ENCODE assay signal across 8 cellular contexts in the genomic region with DNA sequence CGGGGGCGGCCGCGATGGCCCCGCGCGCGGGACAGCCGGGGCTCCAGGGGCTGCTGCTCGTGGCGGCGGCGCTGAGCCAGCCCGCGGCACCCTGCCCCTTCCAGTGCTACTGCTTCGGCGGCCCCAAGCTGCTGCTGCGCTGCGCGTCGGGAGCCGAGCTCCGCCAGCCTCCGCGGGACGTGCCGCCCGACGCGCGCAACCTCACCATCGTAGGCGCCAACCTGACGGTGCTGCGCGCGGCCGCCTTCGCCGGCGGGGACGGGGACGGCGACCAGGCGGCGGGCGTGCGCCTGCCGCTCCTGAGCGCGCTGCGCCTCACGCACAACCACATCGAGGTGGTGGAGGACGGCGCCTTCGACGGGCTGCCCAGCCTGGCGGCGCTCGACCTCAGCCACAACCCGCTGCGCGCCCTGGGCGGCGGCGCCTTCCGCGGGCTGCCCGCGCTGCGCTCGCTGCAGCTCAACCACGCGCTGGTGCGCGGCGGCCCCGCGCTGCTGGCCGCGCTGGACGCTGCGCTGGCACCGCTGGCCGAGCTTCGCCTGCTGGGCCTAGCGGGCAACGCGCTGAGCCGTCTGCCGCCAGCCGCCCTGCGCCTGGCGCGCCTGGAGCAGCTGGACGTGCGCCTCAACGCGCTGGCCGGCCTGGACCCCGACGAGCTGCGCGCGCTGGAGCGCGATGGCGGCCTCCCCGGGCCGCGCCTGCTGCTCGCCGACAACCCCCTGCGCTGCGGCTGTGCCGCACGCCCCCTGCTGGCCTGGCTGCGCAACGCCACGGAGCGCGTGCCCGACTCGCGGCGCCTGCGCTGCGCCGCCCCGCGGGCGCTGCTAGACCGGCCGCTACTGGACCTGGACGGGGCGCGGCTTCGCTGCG. TPM values are rescaled to one million over a fixed set of nuclear protein-coding genes. Genes with fewer than 3 reads are reported as not detected.
DNase-seq lines count a peak whose midpoint lies in the region; ATAC-seq, FAIRE-seq and TF ChIP-seq lines count a peak whose summit lies in the region.

No MANE protein-coding gene starts in this region.

- H3K4me1 ChIP-seq in CD8-positive, alpha-beta memory T cell (ENCODE audit: insufficient read depth, low read length): peaks cover 8% of the 10 kb centered on the region
- H3K4me1 ChIP-seq in PC-3 (ENCODE audit: insufficient read depth, low read length) (peaks cover 4% of the 10 kb centered on the region; the same call in 1 of the 2 replicates), neural progenitor cell (peaks cover 17% of the 10 kb centered on the region)

- H3F3A ChIP-seq in PC-3 (ENCODE audit: low read length, unreplicated experiment) (no peaks in the 10 kb centered on the region), neural progenitor cell (ENCODE audit: low read depth) (no peaks in the 10 kb centered on the region)

- peaks cover 0 to 23% (median 5%) of the 10 kb centered on the region in 3 donors for H3K4me1 Mint-ChIP-seq in CD8-positive, alpha-beta memory T cell
- H3K4me1 Mint-ChIP-seq in activated T-helper 2 cell treated with anti-CD3 and anti-CD28 coated beads, Interferon-gamma antibody, Interleukin-2, Interleukin-4, amounts not matched to agents 10 μg/mL and 5 μg/mL and 100 μg/mL, durations not matched to agents 14 hours and 24 hours and 36 hours (ENCODE audit: low read depth): peaks cover 4% of the 10 kb centered on the region
- H3K4me1 Mint-ChIP-seq in neural progenitor cell: peaks cover 7% of the 10 kb centered on the region

- no TSS peak for BruUV-seq in PC-3 (replicated peaks; lab: Mats Ljungman, UMichigan)

- peak; percentile 70 for ATAC-seq in GM21360 (IDR thresholded peaks at IDR 0.05; ENCODE audit: unreplicated experiment)
- ATAC-seq in PC-3: peak; percentile 95
- peak; percentile 89 for ATAC-seq in stimulated activated naive CD8-positive, alpha-beta T cell treated with anti-CD3 and anti-CD28 coated beads, Interleukin-15, Interleukin-2, amounts not matched to agents 100 U/mL and 50 U/mL, for 24 hours

- FAIRE-seq in HTR-8/SVneo (lab: Jason Lieb, UNC): peak; percentile 100

- peaks cover 0 to 2% (median 0%) of the 10 kb centered on the region in 5 donors for H3K9me3 Mint-ChIP-seq in CD8-positive, alpha-beta memory T cell
- H3K9me3 Mint-ChIP-seq in activated T-helper 2 cell treated with anti-CD3 and anti-CD28 coated beads, Interferon-gamma antibody, Interleukin-2, Interleukin-4, amounts not matched to agents 10 μg/mL and 5 μg/mL and 100 μg/mL, durations not matched to agents 14 hours and 24 hours and 36 hours: no peaks in the 10 kb centered on the region
- no peaks in the 10 kb centered on the region for H3K9me3 Mint-ChIP-seq in neural progenitor cell

- H3K9me3 ChIP-seq in CD8-positive, alpha-beta memory T cell (ENCODE audit: low read length): no peaks in the 10 kb centered on the region
- H3K9me3 ChIP-seq in PC-3 (ENCODE audit: low read length) (no peaks in the 10 kb centered on the region), neural progenitor cell (ENCODE audit: low read depth) (no peaks in the 10 kb centered on the region)

- POLR2A ChIA-PET in CD8-positive, alpha-beta memory T cell (lab: Charles Lee): interaction anchor here (1.1 to 1.3 kb wide), 2 partner anchors 101 to 313 kb away, joined by 3 to 4 read pairs; no protein-coding TSS in a partner anchor
- POLR2A ChIA-PET in PC-3 (lab: Charles Lee; ENCODE audit: unreplicated experiment): no interaction called here

- H3K27me3 Mint-ChIP-seq in CD8-positive, alpha-beta memory T cell: peaks cover 25 to 49% of the 10 kb centered on the region in 2 donors
- H3K27me3 Mint-ChIP-seq in activated T-helper 2 cell treated with anti-CD3 and anti-CD28 coated beads, Interferon-gamma antibody, Interleukin-2, Interleukin-4, amounts not matched to agents 10 μg/mL and 5 μg/mL and 100 μg/mL, durations not matched to agents 14 hours and 24 hours and 36 hours (ENCODE audit: low read depth): peaks cover 55% of the 10 kb centered on the region
- H3K27me3 Mint-ChIP-seq in neural progenitor cell (ENCODE audit: insufficient read depth, low read depth): peaks cover 45% of the 10 kb centered on the region

- no peak overlapping the region for H3K4me3 ChIP-seq in CD8-positive, alpha-beta memory T cell (ENCODE audit: low read length)
- H3K4me3 ChIP-seq in PC-3 (ENCODE audit: low read length): peak overlapping the region; percentile 65
- H3K4me3 ChIP-seq in neural progenitor cell: peak overlapping the region; percentile 48

- H3K79me2 ChIP-seq in PC-3 (ENCODE audit: low read length) (no peaks in the 10 kb centered on the region), neural progenitor cell (ENCODE audit: low read depth) (no peaks in the 10 kb centered on the region)

- H2AFZ ChIP-seq in PC-3 (ENCODE audit: low read length) (peak overlapping the region; percentile 80; the same call in 1 of the 2 replicates), neural progenitor cell (replicated peaks) (peak overlapping the region; percentile 76)

- no peak overlapping the region for H3K27ac ChIP-seq in CD8-positive, alpha-beta memory T cell (ENCODE audit: low read depth, low read length)
- H3K27ac ChIP-seq in PC-3 (ENCODE audit: low read length) (no peak overlapping the region), neural progenitor cell (no peak overlapping the region)

- intact Hi-C loops in PC-3 (cut with micrococcal nuclease): no loop called here
- intact Hi-C loops in activated T-helper 2 cell treated with anti-CD3 and anti-CD28 coated beads, Interferon-gamma antibody, Interleukin-2, Interleukin-4, amounts not matched to agents 10 μg/mL and 5 μg/mL and 100 μg/mL, durations not matched to agents 14 hours and 24 hours and 36 hours (cut with micrococcal nuclease): loop anchor here (1.0 to 5.0 kb wide), 3 partner anchors 26 to 314 kb away; no protein-coding TSS in a partner anchor

- no peak overlapping the region for H3K9ac ChIP-seq in PC-3 (ENCODE audit: low read length)
- no peak overlapping the region for H3K9ac ChIP-seq in neural progenitor cell

- H3K9me2 ChIP-seq in PC-3 (replicated peaks; ENCODE audit: low read length): no peaks in the 10 kb centered on the region

- H3K36me3 Mint-ChIP-seq in CD8-positive, alpha-beta memory T cell: peaks cover 0 to 3% (median 0%) of the 10 kb centered on the region in 3 donors
- no peaks in the 10 kb centered on the region for H3K36me3 Mint-ChIP-seq in activated T-helper 2 cell treated with anti-CD3 and anti-CD28 coated beads, Interferon-gamma antibody, Interleukin-2, Interleukin-4, amounts not matched to agents 10 μg/mL and 5 μg/mL and 100 μg/mL, durations not matched to agents 14 hours and 24 hours and 36 hours (ENCODE audit: low read depth)
- no peaks in the 10 kb centered on the region for H3K36me3 Mint-ChIP-seq in neural progenitor cell

- peaks cover 20% of the 10 kb centered on the region for H3K27me3 ChIP-seq in CD8-positive, alpha-beta memory T cell (ENCODE audit: insufficient read depth, low read length, poor library complexity, severe bottlenecking)
- H3K27me3 ChIP-seq in PC-3 (ENCODE audit: low read length) (peaks cover 53% of the 10 kb centered on the region), neural progenitor cell (peaks cover 83% of the 10 kb centered on the region)

- TF ChIP-seq CTCF in PC-3 (conservative IDR thresholded peaks at IDR 0.05; ENCODE audit: low read depth, low read length): peak; percentile 70
- peak; percentile 79 for TF ChIP-seq CTCF in neural progenitor cell (IDR thresholded peaks at IDR 0.05)

- H3K36me3 ChIP-seq in CD8-positive, alpha-beta memory T cell (ENCODE audit: insufficient read depth, low read length): no peaks in the 10 kb centered on the region
- no peaks in the 10 kb centered on the region for H3K36me3 ChIP-seq in PC-3 (ENCODE audit: low read depth, low read length)
- no peaks in the 10 kb centered on the region for H3K36me3 ChIP-seq in neural progenitor cell

- DNase-seq in CD8-positive, alpha-beta memory T cell: peak; percentile 77 to 84 (median 83)
- DNase-seq in HTR-8/SVneo (ENCODE audit: insufficient read length, low spot score): peak; percentile 96
- peak; percentile 94 for DNase-seq in PC-3
- peak; percentile 86 for DNase-seq in activated T-helper 2 cell treated with anti-CD3 and anti-CD28 coated beads, Interferon-gamma antibody, Interleukin-2, Interleukin-4, amounts not matched to agents 10 μg/mL and 5 μg/mL and 100 μg/mL, durations not matched to agents 14 hours and 24 hours and 36 hours (ENCODE audit: low spot score)
- DNase-seq in fibroblast of the conjunctiva (ENCODE audit: low read depth): peak; percentile 62
- DNase-seq in neural progenitor cell (ENCODE audit: low spot score): peak; percentile 95
- peak; percentile 91 for DNase-seq in stimulated activated naive CD8-positive, alpha-beta T cell treated with anti-CD3 and anti-CD28 coated beads, Interleukin-15, Interleukin-2, amounts not matched to agents 100 U/mL and 50 U/mL, for 24 hours

- H3K4me3 Mint-ChIP-seq in CD8-positive, alpha-beta memory T cell: peak overlapping the region; percentile 68 to 89 (median 74)
- H3K4me3 Mint-ChIP-seq in activated T-helper 2 cell treated with anti-CD3 and anti-CD28 coated beads, Interferon-gamma antibody, Interleukin-2, Interleukin-4, amounts not matched to agents 10 μg/mL and 5 μg/mL and 100 μg/mL, durations not matched to agents 14 hours and 24 hours and 36 hours (ENCODE audit: low read depth): peak overlapping the region; percentile 62
- peak overlapping the region; percentile 80 for H3K4me3 Mint-ChIP-seq in neural progenitor cell

- no peak overlapping the region for H3K27ac Mint-ChIP-seq in CD8-positive, alpha-beta memory T cell
- no peak overlapping the region for H3K27ac Mint-ChIP-seq in activated T-helper 2 cell treated with anti-CD3 and anti-CD28 coated beads, Interferon-gamma antibody, Interleukin-2, Interleukin-4, amounts not matched to agents 10 μg/mL and 5 μg/mL and 100 μg/mL, durations not matched to agents 14 hours and 24 hours and 36 hours
- H3K27ac Mint-ChIP-seq in neural progenitor cell: no peak overlapping the region

- H4K20me1 ChIP-seq in PC-3 (ENCODE audit: low read length) (no peaks in the 10 kb centered on the region), neural progenitor cell (ENCODE audit: low read depth) (peaks cover 14% of the 10 kb centered on the region)

- H3K4me2 ChIP-seq in PC-3 (ENCODE audit: low read length) (peak overlapping the region; percentile 83), neural progenitor cell (peak overlapping the region; percentile 79)

- CTCF ChIA-PET in CD8-positive, alpha-beta memory T cell (lab: Charles Lee): interaction anchor here (0.6 to 17.5 kb wide), 25 partner anchors 9 to 1603 kb away, joined by 3 to 419 read pairs (median 4); partner anchors contain the start of genes SLCO2B1, SPCS2 and XRRA1
- CTCF ChIA-PET in PC-3 (lab: Charles Lee): interaction anchor here (0.6 to 1.9 kb wide), 5 partner anchors 36 to 253 kb away, joined by 3 to 15 read pairs (median 3); partner anchors contain the start of gene NEU3

RNA-seq across cellular contexts. Expression of gene TPBGL, which starts 0.7 kb away (rescaled TPM):
- under 1 TPM in 1 of 2 experiments, not detected in 1; 0.09 TPM for total RNA-seq in CD8-positive, alpha-beta memory T cell
- 0.23 TPM for polyA plus RNA-seq in CD8-positive, alpha-beta memory T cell
- not detected in 2 replicates for total RNA-seq in PC-3 (2014; rRNA removed)
- total RNA-seq in activated T-helper 2 cell treated with anti-CD3 and anti-CD28 coated beads, Interferon-gamma antibody, Interleukin-2, Interleukin-4, amounts not matched to agents 10 μg/mL and 5 μg/mL and 100 μg/mL, durations not matched to agents 14 hours and 24 hours and 36 hours: 0.25 and 0.32 TPM in 2 replicates
- not detected in 2 replicates for total RNA-seq in neural progenitor cell (ENCODE audit: low replicate concordance)
